ENCODE assay signal across 16 cellular contexts in genomic region chr5:172671091-172671490, GRCh38. TPM values are rescaled to one million over a fixed set of nuclear protein-coding genes. Genes with fewer than 3 reads are reported as not detected.
A peak's percentile ranks its signal among the peaks of the same experiment; 100 is the strongest.
DNase-seq lines count a peak whose midpoint lies in the region; ATAC-seq and TF ChIP-seq lines count a peak whose summit lies in the region.
"Had no signal": no experiment of that assay in that cellular context is flagged by ENCODE, and none has a peak within 500 bp of the region (broad histone marks: within the 10 kb centered on the region; RNA-seq: fewer than 3 reads in every experiment).

No MANE protein-coding gene starts in this region.

- H3K9me3 ChIP-seq in osteoblast (ENCODE audit: low read depth, low read length) (no peaks in the 10 kb centered on the region), upper lobe of right lung (no peaks in the 10 kb centered on the region), vagina (no peaks in the 10 kb centered on the region)

- H4K20me1 ChIP-seq in osteoblast (ENCODE audit: insufficient read depth, low read length) = no peaks in the 10 kb centered on the region

- no peaks in the 10 kb centered on the region for H3K27me3 ChIP-seq in osteoblast (ENCODE audit: insufficient read depth, low read length)
- H3K27me3 ChIP-seq in upper lobe of right lung = no peaks in the 10 kb centered on the region
- no peaks in the 10 kb centered on the region for H3K27me3 ChIP-seq in vagina

- H3K4me1 ChIP-seq in osteoblast (ENCODE audit: insufficient read depth, low read length) (peaks cover 5% of the 10 kb centered on the region), upper lobe of right lung (peaks cover 4% of the 10 kb centered on the region), vagina (peaks cover 11% of the 10 kb centered on the region)

- no peak overlapping the region for H3K4me2 ChIP-seq in osteoblast (ENCODE audit: insufficient read depth, low read length)
- H3K4me2 ChIP-seq: GM23338 had no signal

- H3K36me3 ChIP-seq in osteoblast (ENCODE audit: insufficient read depth, low read length) (peaks cover 3% of the 10 kb centered on the region), upper lobe of right lung (peaks cover 5% of the 10 kb centered on the region), vagina (no peaks in the 10 kb centered on the region)

- no peak for TF ChIP-seq POLR2A in vagina (IDR thresholded peaks at IDR 0.05)

- H3K4me3 ChIP-seq in osteoblast (ENCODE audit: insufficient read depth, low read length) (no peak overlapping the region), upper lobe of right lung (no peak overlapping the region), vagina (no peak overlapping the region)
- H3K4me3 ChIP-seq: GM23338 had no signal

- H3K27ac ChIP-seq in osteoblast (ENCODE audit: low read depth, low read length) (no peak overlapping the region), upper lobe of right lung (no peak overlapping the region), vagina (no peak overlapping the region)

- TF ChIP-seq CTCF in osteoblast (IDR thresholded peaks at IDR 0.05; ENCODE audit: extremely low read depth, low read depth, low read length) (no peak), upper lobe of right lung (IDR thresholded peaks at IDR 0.05) (no peak), vagina (IDR thresholded peaks at IDR 0.05) (no peak)

- intact Hi-C loops in left ventricle myocardium superior (cut with micrococcal nuclease) = no loop called here
- intact Hi-C loops in Right ventricle myocardium inferior (cut with DNase I) = no loop called here
- intact Hi-C loops in upper lobe of right lung (cut with DNase I) = no loop called here
- intact Hi-C loops in vagina (cut with DNase I) = no loop called here

- ATAC-seq in left ventricle myocardium superior = no peak
- ATAC-seq in Right ventricle myocardium inferior = no peak
- ATAC-seq in upper lobe of right lung = no peak
- ATAC-seq: GM23338, HCT116 had no signal

- DNase-seq in left ventricle myocardium superior (peak; percentile 18), Right ventricle myocardium inferior (ENCODE audit: missing footprints) (no peak), osteoblast (ENCODE audit: insufficient read length, low spot score, missing footprints) (peak; percentile 64), upper lobe of right lung (peak; percentile 33), NCI-H1436 treated with DMSO at 0.1 percent for 48 hours (lab: John Stamatoyannopoulos, UW) (no peak), vagina (ENCODE audit: extremely low spot score in 2 of 2) (no peak)
- DNase-seq: C1 segment of cervical spinal cord; Calu3; CD4-positive, alpha-beta memory T cell; COR-L47; DMS53; DMS79 treated with DMSO at 0.1 percent for 48 hours; GF-D8; H9 had no signal

- no peaks in the 10 kb centered on the region for H3K79me2 ChIP-seq in osteoblast (ENCODE audit: insufficient read depth, low read length)

- no peak overlapping the region for H2AFZ ChIP-seq in osteoblast (ENCODE audit: low read length)
- H2AFZ ChIP-seq: GM23338 had no signal

RNA-seq across cellular contexts. Expression of gene NEURL1B, which starts 30.0 kb away (rescaled TPM):
- total RNA-seq in left ventricle myocardium superior (32.0 TPM), Right ventricle myocardium inferior (37.1 TPM), osteoblast (0.29 and 0.36 TPM in 2 replicates), upper lobe of right lung (25.0 TPM), vagina (30.9 TPM)

Comparison
In these comparisons a context has a peak if more than half of its experiments do, and no peak if none do; other contexts are left out.
1. DNase-seq: peak in left ventricle myocardium superior (single experiment), osteoblast (single experiment) and upper lobe of right lung (single experiment); none in Right ventricle myocardium inferior (single experiment), NCI-H1436 treated with DMSO at 0.1 percent for 48 hours (single experiment) and vagina (0 of 2).
2. RNA of gene NEURL1B, which starts 30.0 kb away (total RNA-seq): 37.1 TPM in Right ventricle myocardium inferior (single experiment), 32.0 TPM in left ventricle myocardium superior (single experiment), 30.9 TPM in vagina (single experiment) and 25.0 TPM in upper lobe of right lung (single experiment); 0.29 to 0.36 TPM in osteoblast; every median in the first group is over 10 times any median in the second.